Comparison of ENCODE assay signal across 18 cellular contexts in genomic region chr2:31207790-31208189, GRCh38. TPM values are rescaled to one million over a fixed set of nuclear protein-coding genes. Genes with fewer than 3 reads are reported as not detected.
DNase-seq lines count a peak whose midpoint lies in the region; ATAC-seq and TF ChIP-seq lines count a peak whose summit lies in the region.
"Had no signal": no experiment of that assay in that cellular context is flagged by ENCODE, and none has a peak within 500 bp of the region (broad histone marks: within the 10 kb centered on the region; RNA-seq: fewer than 3 reads in every experiment).

No MANE protein-coding gene starts in this region.

- DNase-seq in retinal pigment epithelial cell (ENCODE audit: low read depth), result peak; percentile 9
- DNase-seq in SHP77 treated with DMSO at 0.1 percent for 48 hours (lab: John Stamatoyannopoulos, UW), result no peak
- no peak for DNase-seq in Ammon's horn (ENCODE audit: low spot score)
- DNase-seq: activated naive CD4-positive, alpha-beta T cell; AML-193; aorta; foreskin fibroblast; lower lobe of right lung; naive thymus-derived CD4-positive, alpha-beta T cell; NCI-H146; NK-92 treated with Interleukin-12 subunit alpha and Interleukin-12 subunit beta, amount 100 ng/mL, for 24 hours; posterior cingulate gyrus; testis had no signal

- H3K4me1 ChIP-seq in HUES48 (ENCODE audit: control insufficient read depth, insufficient read depth, low read length), result peaks cover 6% of the 10 kb centered on the region; the same call in 1 of the 2 replicates
- H3K4me1 ChIP-seq: lower lobe of right lung, testis had no signal

- no peaks in the 10 kb centered on the region for H3K9me3 ChIP-seq in HUES48 (ENCODE audit: control insufficient read depth, insufficient read depth, low read length)
- H3K9me3 ChIP-seq: lower lobe of right lung, testis had no signal

- no peaks in the 10 kb centered on the region for H3K27me3 ChIP-seq in HUES48 (ENCODE audit: control insufficient read depth, insufficient read depth, low read length)
- H3K27me3 ChIP-seq: testis had no signal

- no peak for TF ChIP-seq CTCF in retinal pigment epithelial cell (conservative IDR thresholded peaks at IDR 0.05; ENCODE audit: low read depth, low read length)

- no peak overlapping the region for H3K9ac ChIP-seq in HUES48 (ENCODE audit: low read depth, low read length)

- no peaks in the 10 kb centered on the region for H3K36me3 ChIP-seq in HUES48 (ENCODE audit: control insufficient read depth, insufficient read depth, low read length)
- H3K36me3 ChIP-seq: lower lobe of right lung had no signal

- no peak overlapping the region for H3K4me3 ChIP-seq in HUES48 (ENCODE audit: low read depth, low read length)
- no peak overlapping the region for H3K4me3 ChIP-seq in retinal pigment epithelial cell (ENCODE audit: low read length)
- H3K4me3 ChIP-seq: lower lobe of right lung, smooth muscle cell, testis had no signal

- peak overlapping the region; percentile 54 for H3K27ac ChIP-seq in HUES48 (ENCODE audit: low read depth, low read length)
- H3K27ac ChIP-seq: lower lobe of right lung, testis had no signal

- peak; percentile 70 for ATAC-seq in GM19351 (IDR thresholded peaks at IDR 0.05; ENCODE audit: unreplicated experiment)
- ATAC-seq in esophagus mucosa, result peak; percentile 90
- ATAC-seq in GM18498 (IDR thresholded peaks at IDR 0.05; ENCODE audit: unreplicated experiment), result no peak
- ATAC-seq: naive thymus-derived CD4-positive, alpha-beta T cell had no signal

RNA-seq across cellular contexts. Expression of gene CAPN14, which starts 9.5 kb away (rescaled TPM):
- total RNA-seq in esophagus mucosa, result 191 TPM

RNA-seq across cellular contexts. Expression of gene EHD3, which starts 26.2 kb away (rescaled TPM):
- total RNA-seq in esophagus mucosa, result 43.4 TPM
